Comparison of ENCODE assay signal across 1 cellular context in genomic region chr1:31879981-31880608, GRCh38.
A peak's percentile ranks its signal among the peaks of the same experiment; 100 is the strongest.
TF ChIP-seq lines count a peak whose summit lies in the region.

No MANE protein-coding gene starts in this region.

TF ChIP-seq in K562, 482 proteins besides CTCF, POLR2A, EP300 and RAD21:
- TF ChIP-seq MTA3 (IDR thresholded peaks at IDR 0.05; ENCODE audit: borderline replicate concordance) (peak; percentile 55; the same call in 1 of the 2 replicates), EHMT2 (IDR thresholded peaks at IDR 0.05) (peak; percentile 49; the same call in 1 of the 2 replicates), MYC (IDR thresholded peaks at IDR 0.05; ENCODE audit: low read depth, low read length) (peak; percentile 66), MYC (CRISPR knock-in tag; IDR thresholded peaks at IDR 0.05; ENCODE audit: borderline replicate concordance, low read depth) (no peak), RAD51 (IDR thresholded peaks at IDR 0.05; ENCODE audit: borderline replicate concordance, low read depth) (no peak), KDM1A (IDR thresholded peaks at IDR 0.05) (peak in 1 of 2 experiments; percentile 19; a peak in 1 of 4 replicates), SOX6 (IDR thresholded peaks at IDR 0.05) (0 out of 2 replicates have a peak, but pooled peaks have one; percentile 8), SMAD4 (CRISPR knock-in tag; conservative IDR thresholded peaks at IDR 0.05) (peak; percentile 47), ZNF766 (CRISPR knock-in tag; conservative IDR thresholded peaks at IDR 0.05) (no peak), PML (IDR thresholded peaks at IDR 0.05; ENCODE audit: low read length) (no peak), LEF1 (IDR thresholded peaks at IDR 0.05) (0 out of 2 replicates have a peak, but pooled peaks have one; percentile 26), POLR3G (IDR thresholded peaks at IDR 0.05; ENCODE audit: extremely low read depth, insufficient read length, insufficient replicate concordance) (no peak), ELF4 (CRISPR knock-in tag; IDR thresholded peaks at IDR 0.05) (peak; percentile 28; the same call in 1 of the 2 replicates), HDGF (IDR thresholded peaks at IDR 0.05) (0 out of 2 replicates have a peak, but pooled peaks have one; percentile 48), L3MBTL2 (IDR thresholded peaks at IDR 0.05) (peak; percentile 40; the same call in 1 of the 2 replicates), CGGBP1 (CRISPR knock-in tag; IDR thresholded peaks at IDR 0.05) (no peak), ZNF592 (IDR thresholded peaks at IDR 0.05) (peak; percentile 52; the same call in 1 of the 2 replicates), SMARCA5 (IDR thresholded peaks at IDR 0.05) (peak; percentile 26; the same call in 1 of the 2 replicates), BCOR (IDR thresholded peaks at IDR 0.05) (peak; percentile 76; the same call in 1 of the 2 replicates), JUND (IDR thresholded peaks at IDR 0.05; ENCODE audit: borderline replicate concordance, low read depth, low read length) (peak; percentile 9; the same call in 1 of the 2 replicates), JUND (tag; IDR thresholded peaks at IDR 0.05; ENCODE audit: borderline replicate concordance, low read depth, low read length) (no peak; the same call in 2 of the 3 replicates), SMARCA4 (IDR thresholded peaks at IDR 0.05) (peak; percentile 42; the same call in 1 of the 2 replicates), CEBPG (CRISPR knock-in tag; IDR thresholded peaks at IDR 0.05) (no peak), CEBPG (tag; conservative IDR thresholded peaks at IDR 0.05 in 1 of 2, IDR thresholded peaks at IDR 0.05 in 1 of 2) (no peak), DLX4 (CRISPR knock-in tag; IDR thresholded peaks at IDR 0.05) (no peak), PBX2 (CRISPR knock-in tag; IDR thresholded peaks at IDR 0.05; ENCODE audit: low read depth) (no peak), PBX2 (tag; conservative IDR thresholded peaks at IDR 0.05; ENCODE audit: low read depth) (no peak), ZNF668 (CRISPR knock-in tag; IDR thresholded peaks at IDR 0.05) (no peak), NR2F6 (CRISPR knock-in tag; IDR thresholded peaks at IDR 0.05) (no peak), KAT2B (IDR thresholded peaks at IDR 0.05; ENCODE audit: low read depth, low read length) (no peak), MAX (CRISPR knock-in tag; IDR thresholded peaks at IDR 0.05) (0 out of 2 replicates have a peak, but pooled peaks have one; percentile 20), ELF1 (tag; IDR thresholded peaks at IDR 0.05) (no peak), POLR2B (IDR thresholded peaks at IDR 0.05; ENCODE audit: low read depth, partially characterized antibody) (no peak), DPF2 (IDR thresholded peaks at IDR 0.05) (peak; percentile 61), RCOR1 (IDR thresholded peaks at IDR 0.05; ENCODE audit: borderline replicate concordance in 1 of 2, low read depth in 2 of 2, low read length in 2 of 2) (no peak), PRMT5 (CRISPR knock-in tag; IDR thresholded peaks at IDR 0.05) (no peak), IRF2 (CRISPR knock-in tag; IDR thresholded peaks at IDR 0.05) (no peak), HDAC1 (IDR thresholded peaks at IDR 0.05) (peak in 1 of 2 experiments; percentile 19; a peak in 1 of 4 replicates), PKNOX1 (IDR thresholded peaks at IDR 0.05) (0 out of 2 replicates have a peak, but pooled peaks have one; percentile 20), RBM25 (IDR thresholded peaks at IDR 0.05; ENCODE audit: low read depth, low read length, severe bottlenecking) (peak; percentile 50), ZNF586 (CRISPR knock-in tag; conservative IDR thresholded peaks at IDR 0.05) (no peak), ZNF764 (CRISPR knock-in tag; IDR thresholded peaks at IDR 0.05; ENCODE audit: low read depth) (no peak), NR0B1 (IDR thresholded peaks at IDR 0.05; ENCODE audit: partially characterized antibody) (no peak), DEAF1 (CRISPR knock-in tag; IDR thresholded peaks at IDR 0.05) (no peak), HCFC1 (IDR thresholded peaks at IDR 0.05; ENCODE audit: low read depth, low read length) (no peak), E4F1 (CRISPR knock-in tag; IDR thresholded peaks at IDR 0.05; ENCODE audit: borderline replicate concordance) (no peak), GABPB1 (CRISPR knock-in tag; IDR thresholded peaks at IDR 0.05) (no peak)
